In the genomic region with DNA sequence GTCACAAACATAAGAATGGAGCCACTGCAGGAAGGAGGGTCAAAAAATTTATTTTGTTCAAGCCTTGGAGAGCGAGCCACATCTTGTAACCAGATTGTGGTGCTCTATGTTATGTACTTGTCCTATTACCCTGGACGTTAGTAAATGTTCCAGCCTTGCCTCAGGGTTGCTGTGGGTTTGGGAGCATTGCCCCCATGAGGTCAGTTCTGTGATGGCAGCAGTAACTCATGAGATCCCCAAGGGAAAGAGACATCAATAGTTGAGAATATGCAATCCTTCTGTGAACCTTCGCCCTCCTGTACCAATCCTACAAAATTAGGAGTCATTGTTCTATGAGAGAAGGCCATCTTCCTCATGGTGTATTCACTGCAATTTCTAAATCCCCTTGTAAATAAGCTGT, we compare ENCODE assay signal across 8 cellular contexts. TPM values are rescaled to one million over a fixed set of nuclear protein-coding genes. Genes with fewer than 3 reads are reported as not detected.
DNase-seq lines count a peak whose midpoint lies in the region; ATAC-seq, FAIRE-seq and TF ChIP-seq lines count a peak whose summit lies in the region.

No MANE protein-coding gene starts in this region.

- no peaks in the 10 kb centered on the region for H3F3A ChIP-seq in SK-N-SH (replicated peaks; ENCODE audit: insufficient read depth)

- H3K4me1 ChIP-seq in SK-N-SH (ENCODE audit: control insufficient read depth in 1 of 2, insufficient read depth in 2 of 2, low read depth in 1 of 2, low read length in 1 of 2) = no peaks in the 10 kb centered on the region

- TF ChIP-seq RAD21 in SK-N-SH (IDR thresholded peaks at IDR 0.05; ENCODE audit: low read length) = peak; percentile 83

- H3K9me3 ChIP-seq in SK-N-SH = no peaks in the 10 kb centered on the region

- H3K27me3 ChIP-seq in SK-N-SH (ENCODE audit: insufficient read depth) = no peaks in the 10 kb centered on the region

- FAIRE-seq in GM12891 (lab: Jason Lieb, UNC) = peak; percentile 69

- no peak overlapping the region for H2AFZ ChIP-seq in SK-N-SH (ENCODE audit: low read depth)

- 42% methylated on average over 3 of the region's 3 CpGs for WGBS in SK-N-SH (ENCODE audit: low lambda C conversion rate)

- no peaks in the 10 kb centered on the region for H3K9me2 ChIP-seq in SK-N-SH

- no peak overlapping the region for H3K27ac ChIP-seq in SK-N-SH (ENCODE audit: low read depth in 2 of 2, low read length in 1 of 2)

- ATAC-seq in HG03520 (IDR thresholded peaks at IDR 0.05; ENCODE audit: unreplicated experiment) = no peak

- POLR2A ChIA-PET in SK-N-SH (lab: Yijun Ruan, JAX) = no interaction called here

- H3K36me3 ChIP-seq in SK-N-SH (replicated peaks in 1 of 2; ENCODE audit: control insufficient read depth in 1 of 2, insufficient read depth in 2 of 2, low read length in 1 of 2) = no peaks in the 10 kb centered on the region

- H3K4me2 ChIP-seq in SK-N-SH = no peak overlapping the region

- H3K79me2 ChIP-seq in SK-N-SH (ENCODE audit: insufficient read depth) = no peaks in the 10 kb centered on the region

- TF ChIP-seq EP300 in SK-N-SH (IDR thresholded peaks at IDR 0.05; ENCODE audit: borderline replicate concordance in 1 of 2, low read depth in 1 of 2, low read length in 1 of 2) = no peak

- no peak for TF ChIP-seq POLR2A in GM12891 (IDR thresholded peaks at IDR 0.05; ENCODE audit: low read depth, low read length)

- no peaks in the 10 kb centered on the region for H4K20me1 ChIP-seq in SK-N-SH (ENCODE audit: insufficient read depth)

- no peak overlapping the region for H3K9ac ChIP-seq in SK-N-SH

- CTCF ChIA-PET in SK-N-SH (lab: Yijun Ruan, JAX) = interaction anchor here (0.6 to 2.0 kb wide), 7 partner anchors 18 to 324 kb away, joined by 3 to 8 read pairs (median 3); partner anchors contain the start of gene ZNF292

- peak; percentile 55 for TF ChIP-seq CTCF in SK-N-SH (IDR thresholded peaks at IDR 0.05)

- no peak overlapping the region; a peak in 1 of 4 replicates for H3K4me3 ChIP-seq in SK-N-SH (ENCODE audit: low read depth in 2 of 2, low read length in 1 of 2)

- peak; percentile 50 for DNase-seq in AG08396 (ENCODE audit: low spot score)
- no peak for DNase-seq in GM12891 (ENCODE audit: insufficient read length, low spot score)
- peak; percentile 63 for DNase-seq in HuH-7 (ENCODE audit: low spot score)
- peak; percentile 56 for DNase-seq in SK-N-SH
- peak; percentile 23 for DNase-seq in hepatic stellate cell (ENCODE audit: low spot score)
- no peak for DNase-seq in activated T-cell treated with anti-CD3 and anti-CD28 coated beads for 4 hours
- DNase-seq in NK-92 (lab: John Stamatoyannopoulos, UW; ENCODE audit: unreplicated experiment) = no peak

TF ChIP-seq in GM12891, 5 proteins besides CTCF, POLR2A, EP300 and RAD21:
- no peak for TF ChIP-seq POLR2AphosphoS5 (IDR thresholded peaks at IDR 0.05; ENCODE audit: low read depth, low read length)
- no peak for TF ChIP-seq TAF1 (IDR thresholded peaks at IDR 0.05; ENCODE audit: low read depth, low read length)
- no peak for TF ChIP-seq SPI1 (IDR thresholded peaks at IDR 0.05; ENCODE audit: low read depth, low read length)
- no peak for TF ChIP-seq POU2F2 (IDR thresholded peaks at IDR 0.05; ENCODE audit: low read depth, low read length)
- TF ChIP-seq PAX5 (IDR thresholded peaks at IDR 0.05; ENCODE audit: insufficient read depth, low read length, severe bottlenecking) = no peak

TF ChIP-seq in SK-N-SH, 30 proteins besides CTCF, POLR2A, EP300 and RAD21:
- TF ChIP-seq, protein P1, sequence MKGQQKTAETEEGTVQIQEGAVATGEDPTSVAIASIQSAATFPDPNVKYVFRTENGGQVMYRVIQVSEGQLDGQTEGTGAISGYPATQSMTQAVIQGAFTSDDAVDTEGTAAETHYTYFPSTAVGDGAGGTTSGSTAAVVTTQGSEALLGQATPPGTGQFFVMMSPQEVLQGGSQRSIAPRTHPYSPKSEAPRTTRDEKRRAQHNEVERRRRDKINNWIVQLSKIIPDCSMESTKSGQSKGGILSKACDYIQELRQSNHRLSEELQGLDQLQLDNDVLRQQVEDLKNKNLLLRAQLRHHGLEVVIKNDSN (IDR thresholded peaks at IDR 0.05; ENCODE audit: borderline replicate concordance, low read depth) = no peak
- TF ChIP-seq SMC3 (IDR thresholded peaks at IDR 0.05; ENCODE audit: low read depth, low read length) (peak; percentile 80), ZBTB33 (IDR thresholded peaks at IDR 0.05; ENCODE audit: borderline replicate concordance, low read depth) (no peak), FOSL2 (IDR thresholded peaks at IDR 0.05; ENCODE audit: borderline replicate concordance, low read depth) (no peak), GABPA (IDR thresholded peaks at IDR 0.05; ENCODE audit: low read depth) (no peak)

RNA-seq across cellular contexts. Expression of gene CFAP206, which starts 16.4 kb away (rescaled TPM):
- polyA plus RNA-seq in GM12891 (2012; ENCODE audit: low read depth, missing spikeins) = 0.13 TPM
- 0.46 and 0.78 TPM in 2 replicates for polyA plus RNA-seq in SK-N-SH (2012; rRNA removed)
- 0.54 and 0.68 TPM in 2 replicates for polyA plus RNA-seq in SK-N-SH (2012; cell fraction: cytosol; rRNA removed)
- polyA plus RNA-seq in SK-N-SH (2012; cell fraction: nucleus; rRNA removed) = 0.60 and 0.86 TPM in 2 replicates

RNA-seq across cellular contexts. Expression of gene C6orf163, which starts 46.7 kb away (rescaled TPM):
- 1.2 TPM for polyA plus RNA-seq in GM12891 (2012; ENCODE audit: low read depth, missing spikeins)
- polyA plus RNA-seq in SK-N-SH (2012; rRNA removed) = 0.49 and 0.54 TPM in 2 replicates
- 0.16 and 0.50 TPM in 2 replicates for polyA plus RNA-seq in SK-N-SH (2012; cell fraction: cytosol; rRNA removed)
- polyA plus RNA-seq in SK-N-SH (2012; cell fraction: nucleus; rRNA removed) = 1.2 and 2.3 TPM in 2 replicates

Comparison
In these comparisons a context has a peak if more than half of its experiments do, and no peak if none do; other contexts are left out.
1. DNase-seq: peak in AG08396 (single experiment), HuH-7 (single experiment), SK-N-SH (single experiment) and hepatic stellate cell (single experiment); none in GM12891 (single experiment), activated T-cell treated with anti-CD3 and anti-CD28 coated beads for 4 hours (single experiment) and NK-92 (single experiment).